Comparison of ENCODE assay signal across 10 cellular contexts in genomic region chr9:130780865-130781504, GRCh38. TPM values are rescaled to one million over a fixed set of nuclear protein-coding genes. Genes with fewer than 3 reads are reported as not detected.
A peak's percentile ranks its signal among the peaks of the same experiment; 100 is the strongest.
DNase-seq lines count a peak whose midpoint lies in the region; ATAC-seq and TF ChIP-seq lines count a peak whose summit lies in the region.
"Had no signal": no experiment of that assay in that cellular context is flagged by ENCODE, and none has a peak within 500 bp of the region (broad histone marks: within the 10 kb centered on the region; RNA-seq: fewer than 3 reads in every experiment).

No MANE protein-coding gene starts in this region.

- H3K36me3 ChIP-seq in gastrocnemius medialis: no peaks in the 10 kb centered on the region

- ATAC-seq in SK-N-SH treated with all-trans-retinoic acid at 6 μM for 48 hours (peak; percentile 97), gastrocnemius medialis (peak; percentile 89 to 90), GM19351 (IDR thresholded peaks at IDR 0.05; ENCODE audit: unreplicated experiment) (no peak)
- ATAC-seq: natural killer cell treated with Interleukin-12 subunit alpha and Interleukin-12 subunit beta and Interleukin-15 and Interleukin-18, amount 100 ng/mL, for 72 hours had no signal

- H3K4me1 ChIP-seq in gastrocnemius medialis: peaks cover 37 to 41% of the 10 kb centered on the region in 2 donors

- peak overlapping the region; percentile 40 for H3K4me3 ChIP-seq in fibroblast of villous mesenchyme (ENCODE audit: low read depth, low read length)
- H3K4me3 ChIP-seq in gastrocnemius medialis: peak overlapping the region in 3 of 4 donors; percentile 9 to 33 (median 12)

- intact Hi-C loops in gastrocnemius medialis (cut with DNase I; ENCODE audit: low total_unique reads): loop anchor here (2.0 to 5.0 kb wide), 3 partner anchors 51 to 80 kb away; no protein-coding TSS in a partner anchor

- no peaks in the 10 kb centered on the region for H3K9me3 ChIP-seq in gastrocnemius medialis

- no peaks in the 10 kb centered on the region for H3K27me3 ChIP-seq in gastrocnemius medialis

- in situ Hi-C loops in gastrocnemius medialis (cut with MboI; ENCODE audit: low sequenced_read_pairs in 4 of 4): no loop called here

- TF ChIP-seq CTCF in fibroblast of villous mesenchyme (IDR thresholded peaks at IDR 0.05; ENCODE audit: insufficient read depth, low read depth, low read length): no peak
- no peak for TF ChIP-seq CTCF in gastrocnemius medialis (IDR thresholded peaks at IDR 0.05 in 4 of 5, conservative IDR thresholded peaks at IDR 0.05 in 1 of 5)

- TF ChIP-seq POLR2A in gastrocnemius medialis (IDR thresholded peaks at IDR 0.05): peak; percentile 46 to 78

- peak; percentile 95 for DNase-seq in EL
- DNase-seq in fibroblast of villous mesenchyme (ENCODE audit: low read depth): peak; percentile 99
- DNase-seq in gastrocnemius medialis: peak; percentile 61 to 75
- no peak for DNase-seq in LoVo (ENCODE audit: low spot score)
- no peak for DNase-seq in occipital lobe (lab: John Stamatoyannopoulos, UW)
- no peak for DNase-seq in NCI-H1417 (lab: John Stamatoyannopoulos, UW)
- DNase-seq: RPMI8226 had no signal

- H3K27ac ChIP-seq in gastrocnemius medialis: peak overlapping the region; percentile 58 to 75 (median 72)

TF ChIP-seq in SK-N-SH treated with all-trans-retinoic acid at 6 μM for 48 hours, 23 proteins besides CTCF, POLR2A, EP300 and RAD21:
- TF ChIP-seq RARB (CRISPR knock-in tag; IDR thresholded peaks at IDR 0.05) (no peak; the same call in 1 of the 2 replicates), ESRRG (CRISPR knock-in tag; IDR thresholded peaks at IDR 0.05) (0 out of 2 replicates have a peak, but pooled peaks have one; percentile 63), SNAI2 (CRISPR knock-in tag; IDR thresholded peaks at IDR 0.05) (peak; percentile 70; the same call in 1 of the 2 replicates), CSDC2 (CRISPR knock-in tag; IDR thresholded peaks at IDR 0.05) (0 out of 2 replicates have a peak, but pooled peaks have one; percentile 23), POU6F1 (CRISPR knock-in tag; IDR thresholded peaks at IDR 0.05; ENCODE audit: borderline replicate concordance, low read depth) (no peak), CREB5 (CRISPR knock-in tag; IDR thresholded peaks at IDR 0.05; ENCODE audit: low read depth) (peak; percentile 75), OSR1 (CRISPR knock-in tag; IDR thresholded peaks at IDR 0.05) (no peak), ZNF70 (CRISPR knock-in tag; IDR thresholded peaks at IDR 0.05) (no peak), ZNF565 (CRISPR knock-in tag; conservative IDR thresholded peaks at IDR 0.05; ENCODE audit: low read depth) (no peak), TOX (CRISPR knock-in tag; IDR thresholded peaks at IDR 0.05; ENCODE audit: borderline replicate concordance) (peak; percentile 75; the same call in 1 of the 2 replicates), TCF4 (CRISPR knock-in tag; IDR thresholded peaks at IDR 0.05; ENCODE audit: borderline replicate concordance) (no peak), ZC3H10 (CRISPR knock-in tag; IDR thresholded peaks at IDR 0.05) (peak; percentile 74), ISL1 (CRISPR knock-in tag; IDR thresholded peaks at IDR 0.05) (peak; percentile 88), PPARA (CRISPR knock-in tag; IDR thresholded peaks at IDR 0.05; ENCODE audit: borderline replicate concordance) (no peak), ZFP30 (CRISPR knock-in tag; IDR thresholded peaks at IDR 0.05) (no peak), ZFP3 (CRISPR knock-in tag; IDR thresholded peaks at IDR 0.05) (no peak), BACH2 (CRISPR knock-in tag; IDR thresholded peaks at IDR 0.05; ENCODE audit: borderline replicate concordance) (no peak), ZNF8 (CRISPR knock-in tag; IDR thresholded peaks at IDR 0.05) (0 out of 2 replicates have a peak, but pooled peaks have one; percentile 8), ARNTL (CRISPR knock-in tag; IDR thresholded peaks at IDR 0.05; ENCODE audit: borderline replicate concordance, low read depth) (no peak), GLIS3 (CRISPR knock-in tag; IDR thresholded peaks at IDR 0.05) (0 out of 2 replicates have a peak, but pooled peaks have one; percentile 62), PATZ1 (CRISPR knock-in tag; IDR thresholded peaks at IDR 0.05; ENCODE audit: borderline replicate concordance) (no peak), TSHZ2 (CRISPR knock-in tag; IDR thresholded peaks at IDR 0.05) (peak; percentile 67; the same call in 1 of the 2 replicates), CSRNP3 (CRISPR knock-in tag; IDR thresholded peaks at IDR 0.05) (no peak)

RNA-seq across cellular contexts. Expression of gene ABL1, which starts 54.1 kb away (rescaled TPM):
- 57.4 and 61.2 TPM in 2 replicates for total RNA-seq in fibroblast of villous mesenchyme
- total RNA-seq in gastrocnemius medialis: 10 to 100 TPM; 22.8 to 55.5 (median 28.5) TPM
- 25.1 TPM for total RNA-seq in occipital lobe

Comparison
In these comparisons a context has a peak if more than half of its experiments do, and no peak if none do; other contexts are left out.
1. DNase-seq: peak in EL (single experiment), fibroblast of villous mesenchyme (single experiment) and gastrocnemius medialis (2 of 2); none in LoVo (single experiment), occipital lobe (single experiment) and NCI-H1417 (0 of 3).